ENCODE assay signal across 11 cellular contexts in genomic region chr13:114263590-114263989, GRCh38.
DNase-seq lines count a peak whose midpoint lies in the region; ATAC-seq lines count a peak whose summit lies in the region.
"Had no signal": no experiment of that assay in that cellular context is flagged by ENCODE, and none has a peak within 500 bp of the region (broad histone marks: within the 10 kb centered on the region; RNA-seq: fewer than 3 reads in every experiment).

No MANE protein-coding gene starts in this region.

- peak overlapping the region; percentile 51 for H3K9ac ChIP-seq in BLaER1

- peak; percentile 43 for ATAC-seq in GM18907 (IDR thresholded peaks at IDR 0.05; ENCODE audit: unreplicated experiment)
- ATAC-seq: right lobe of liver had no signal

- H3K4me1 ChIP-seq in BLaER1 = peaks cover 60% of the 10 kb centered on the region
- peaks cover 13% of the 10 kb centered on the region for H3K4me1 ChIP-seq in effector memory CD4-positive, alpha-beta T cell (ENCODE audit: control insufficient read depth, insufficient read depth, low read length, poor library complexity, severe bottlenecking)
- H3K4me1 ChIP-seq: BE2C, right lobe of liver, tibial artery had no signal

- H4K20me1 ChIP-seq in BLaER1 = peaks cover 12% of the 10 kb centered on the region

- H3K4me2 ChIP-seq in BLaER1 = peak overlapping the region; percentile 85

- H3K27ac ChIP-seq in BLaER1 (peak overlapping the region; percentile 70), substantia nigra (ENCODE audit: low read depth, low read length, poor library complexity, severe bottlenecking) (no peak overlapping the region)
- no peak overlapping the region for H3K27ac ChIP-seq in effector memory CD4-positive, alpha-beta T cell (ENCODE audit: insufficient read depth, low read length, poor library complexity, severe bottlenecking)
- H3K27ac ChIP-seq: right lobe of liver, tibial artery had no signal

- DNase-seq in NCI-H187 treated with DMSO at 0.1 percent for 48 hours (lab: John Stamatoyannopoulos, UW) (peak; percentile 52), hippocampal formation (lab: John Stamatoyannopoulos, UW) (no peak), substantia nigra (lab: John Stamatoyannopoulos, UW) (no peak), germinal center (ENCODE audit: low spot score) (no peak), NCI-H128 (lab: John Stamatoyannopoulos, UW; ENCODE audit: unreplicated experiment) (no peak)
- DNase-seq in effector memory CD4-positive, alpha-beta T cell = peak in 2 of 3 donors; percentile 8 to 11
- DNase-seq: BE2C, right lobe of liver, tibial artery had no signal

- H3K27me3 ChIP-seq in BLaER1 = no peaks in the 10 kb centered on the region
- no peaks in the 10 kb centered on the region for H3K27me3 ChIP-seq in effector memory CD4-positive, alpha-beta T cell (replicated peaks; ENCODE audit: control insufficient read depth, insufficient read depth, low read length, poor library complexity, severe bottlenecking)
- H3K27me3 ChIP-seq: BE2C, right lobe of liver, tibial artery had no signal

- peak overlapping the region; percentile 42; the same call in 1 of the 2 replicates for H3K4me3 ChIP-seq in BLaER1
- H3K4me3 ChIP-seq in effector memory CD4-positive, alpha-beta T cell (ENCODE audit: insufficient read depth, low read depth, low read length, poor library complexity, severe bottlenecking) = no peak overlapping the region
- H3K4me3 ChIP-seq: right lobe of liver, tibial artery had no signal

- H3K36me3 ChIP-seq in BLaER1 = peaks cover 88% of the 10 kb centered on the region
- peaks cover 33% of the 10 kb centered on the region for H3K36me3 ChIP-seq in effector memory CD4-positive, alpha-beta T cell (ENCODE audit: control insufficient read depth, insufficient read depth, low read length)

- peaks cover 8% of the 10 kb centered on the region; the same call in 1 of the 2 replicates for H3K9me3 ChIP-seq in BLaER1
- H3K9me3 ChIP-seq in effector memory CD4-positive, alpha-beta T cell (ENCODE audit: control insufficient read depth, low read length) = no peaks in the 10 kb centered on the region
- H3K9me3 ChIP-seq: BE2C, right lobe of liver, tibial artery had no signal

Comparison
In these comparisons a context has a peak if more than half of its experiments do, and no peak if none do; other contexts are left out.
1. DNase-seq: peak in NCI-H187 treated with DMSO at 0.1 percent for 48 hours (single experiment) and effector memory CD4-positive, alpha-beta T cell (2 of 3); none in hippocampal formation (0 of 2), substantia nigra (0 of 49), germinal center (single experiment) and NCI-H128 (single experiment).